ENCODE assay signal across 8 cellular contexts in the genomic region with DNA sequence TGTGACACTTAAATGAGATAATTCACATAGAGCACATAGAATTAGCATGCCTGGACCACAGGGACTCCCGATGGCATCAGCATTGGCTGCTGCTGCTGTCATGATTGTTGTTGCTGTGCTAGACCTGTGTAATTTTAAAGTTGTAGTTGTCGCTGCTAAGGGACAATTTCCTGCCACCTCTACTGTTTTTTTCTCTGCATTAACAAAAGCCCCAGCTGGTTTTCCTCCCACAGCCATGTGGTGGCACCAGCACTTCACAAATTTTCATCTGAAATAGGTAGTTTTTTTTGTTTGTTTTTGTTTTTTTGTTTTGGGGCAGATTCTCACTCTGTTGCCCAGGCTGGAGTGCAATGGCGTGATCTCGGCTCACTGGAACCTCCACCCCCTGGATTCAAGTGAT. TPM values are rescaled to one million over a fixed set of nuclear protein-coding genes. Genes with fewer than 3 reads are reported as not detected.
A peak's percentile ranks its signal among the peaks of the same experiment; 100 is the strongest.
DNase-seq lines count a peak whose midpoint lies in the region; ATAC-seq and TF ChIP-seq lines count a peak whose summit lies in the region.

No MANE protein-coding gene starts in this region.

- POLR2A ChIA-PET in HEK293T (lab: Yijun Ruan, JAX) = no interaction called here

- H3K9me3 Mint-ChIP-seq in activated T-helper 17 cell treated with anti-CD3 and anti-CD28 coated beads, Interleukin-2, amount 50 U/mL, for 72 hours = no peaks in the 10 kb centered on the region

- ATAC-seq in Right ventricle myocardium superior (ENCODE audit: poor library complexity) = no peak
- peak; percentile 38 for ATAC-seq in activated T-helper 17 cell treated with anti-CD3 and anti-CD28 coated beads, Interleukin-2, amount 50 U/mL, for 72 hours (replicated peaks)
- peak; percentile 32 for ATAC-seq in sciatic nerve

- DNase-seq in cardiac muscle cell (ENCODE audit: low read depth in 1 of 2, low spot score in 1 of 2) (peak; percentile 46 to 64), Right ventricle myocardium superior (no peak), HEK293T (ENCODE audit: extremely low spot score) (peak; percentile 41), NCI-H82 treated with DMSO at 0.1 percent for 48 hours (lab: John Stamatoyannopoulos, UW; ENCODE audit: unreplicated experiment) (peak; percentile 13), germinal center (ENCODE audit: low spot score) (peak; percentile 40), sciatic nerve (ENCODE audit: low spot score) (no peak), posterior vena cava (ENCODE audit: low spot score) (no peak)

- H3K4me3 Mint-ChIP-seq in activated T-helper 17 cell treated with anti-CD3 and anti-CD28 coated beads, Interleukin-2, amount 50 U/mL, for 72 hours = peak overlapping the region; percentile 5

- no peaks in the 10 kb centered on the region for H3K36me3 Mint-ChIP-seq in activated T-helper 17 cell treated with anti-CD3 and anti-CD28 coated beads, Interleukin-2, amount 50 U/mL, for 72 hours (ENCODE audit: low read depth)

- H3K27me3 ChIP-seq in cardiac muscle cell = no peaks in the 10 kb centered on the region

- no peak overlapping the region for H3K27ac Mint-ChIP-seq in activated T-helper 17 cell treated with anti-CD3 and anti-CD28 coated beads, Interleukin-2, amount 50 U/mL, for 72 hours

- intact Hi-C loops in Right ventricle myocardium superior (cut with DNase I) = loop anchor here (5.0 kb wide), 1 partner anchor 119 kb away; no protein-coding TSS in a partner anchor
- intact Hi-C loops in sciatic nerve (cut with DNase I) = loop anchor here (10.0 kb wide), 1 partner anchor 52 kb away; no protein-coding TSS in a partner anchor
- intact Hi-C loops in posterior vena cava (cut with DNase I) = no loop called here

- H3K9me3 ChIP-seq in cardiac muscle cell (ENCODE audit: low read depth) = no peaks in the 10 kb centered on the region

- peaks cover 3% of the 10 kb centered on the region for H3K27me3 Mint-ChIP-seq in activated T-helper 17 cell treated with anti-CD3 and anti-CD28 coated beads, Interleukin-2, amount 50 U/mL, for 72 hours

- no peak overlapping the region for H3K4me3 ChIP-seq in cardiac muscle cell

- CTCF ChIA-PET in HEK293T (lab: Yijun Ruan, JAX) = interaction anchor here (0.6 to 2.1 kb wide), 10 partner anchors 14 to 1547 kb away, joined by 3 to 12 read pairs (median 4); no protein-coding TSS in a partner anchor

- peak; percentile 70 for TF ChIP-seq CTCF in cardiac muscle cell (IDR thresholded peaks at IDR 0.05; ENCODE audit: low read depth, low read length)

- H3K36me3 ChIP-seq in cardiac muscle cell = no peaks in the 10 kb centered on the region

- no peaks in the 10 kb centered on the region for H3K4me1 ChIP-seq in cardiac muscle cell (ENCODE audit: low read depth)

- no peak overlapping the region for H3K27ac ChIP-seq in cardiac muscle cell

- peaks cover 9% of the 10 kb centered on the region for H3K4me1 Mint-ChIP-seq in activated T-helper 17 cell treated with anti-CD3 and anti-CD28 coated beads, Interleukin-2, amount 50 U/mL, for 72 hours

TF ChIP-seq in HEK293T, 16 proteins besides CTCF, POLR2A, EP300 and RAD21:
- TF ChIP-seq ZNF384 (IDR thresholded peaks at IDR 0.05) (peak; percentile 91), HDGF (IDR thresholded peaks at IDR 0.05; ENCODE audit: borderline replicate concordance) (no peak), SP1 (IDR thresholded peaks at IDR 0.05) (no peak), CTBP1 (IDR thresholded peaks at IDR 0.05; ENCODE audit: borderline replicate concordance) (no peak)

RNA-seq across cellular contexts. Expression of gene PRXL2A, which starts 25.4 kb away (rescaled TPM):
- total RNA-seq in cardiac muscle cell = 52.0 and 61.8 TPM in 2 replicates
- polyA plus RNA-seq in cardiac muscle cell = 132 and 144 TPM in 2 replicates
- 110 TPM for total RNA-seq in Right ventricle myocardium superior
- 1 to 10 TPM; 9.4 to 9.6 TPM for total RNA-seq in activated T-helper 17 cell treated with anti-CD3 and anti-CD28 coated beads, Interleukin-2, amount 50 U/mL, for 72 hours
- total RNA-seq in sciatic nerve = 117 TPM
- 10 to 100 TPM; 22.1 to 23.2 TPM for total RNA-seq in posterior vena cava

RNA-seq across cellular contexts. Expression of gene DYDC2, which starts 26.4 kb away (rescaled TPM):
- total RNA-seq in cardiac muscle cell = not detected in 2 replicates
- 0.62 TPM in 1 of 2 replicates, not detected in the other for polyA plus RNA-seq in cardiac muscle cell
- not detected for total RNA-seq in Right ventricle myocardium superior
- not detected for total RNA-seq in activated T-helper 17 cell treated with anti-CD3 and anti-CD28 coated beads, Interleukin-2, amount 50 U/mL, for 72 hours
- not detected for total RNA-seq in sciatic nerve
- total RNA-seq in posterior vena cava = not detected

RNA-seq across cellular contexts. Expression of gene DYDC1, which starts 26.4 kb away (rescaled TPM):
- not detected in 2 replicates for total RNA-seq in cardiac muscle cell
- polyA plus RNA-seq in cardiac muscle cell = 0.41 TPM in 1 of 2 replicates, not detected in the other
- total RNA-seq in Right ventricle myocardium superior = not detected
- not detected for total RNA-seq in activated T-helper 17 cell treated with anti-CD3 and anti-CD28 coated beads, Interleukin-2, amount 50 U/mL, for 72 hours
- total RNA-seq in sciatic nerve = not detected
- not detected for total RNA-seq in posterior vena cava

Comparison
In these comparisons a context has a peak if more than half of its experiments do, and no peak if none do; other contexts are left out.
1. DNase-seq: peak in cardiac muscle cell (2 of 2), HEK293T (single experiment), NCI-H82 treated with DMSO at 0.1 percent for 48 hours (single experiment) and germinal center (single experiment); none in Right ventricle myocardium superior (single experiment), sciatic nerve (single experiment) and posterior vena cava (single experiment).
2. intact Hi-C loops: an anchor here in Right ventricle myocardium superior (5.0 kb wide) and sciatic nerve (10.0 kb wide); none called in posterior vena cava.